Comparison of ENCODE assay signal across 9 cellular contexts in the genomic region with DNA sequence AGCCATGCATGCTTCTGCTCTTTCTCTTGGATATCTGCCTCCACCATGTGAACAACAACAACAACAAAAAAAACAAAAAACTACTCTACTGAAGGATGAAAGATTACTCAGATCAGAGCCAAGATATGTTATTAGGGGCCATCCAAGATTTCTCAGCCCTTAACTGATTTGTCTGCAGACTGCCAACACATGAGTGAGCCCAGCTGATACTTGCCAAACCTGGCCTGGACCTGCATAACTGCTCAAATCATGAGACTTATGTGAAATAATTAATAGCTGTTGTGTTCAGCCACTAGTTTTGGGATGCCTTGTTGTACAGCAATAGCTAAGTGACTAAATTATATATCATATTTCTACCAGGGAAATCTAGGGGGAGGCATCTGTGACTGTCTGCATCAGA.
"Had no signal": no experiment of that assay in that cellular context is flagged by ENCODE, and none has a peak within 500 bp of the region (broad histone marks: within the 10 kb centered on the region; RNA-seq: fewer than 3 reads in every experiment).

No MANE protein-coding gene starts in this region.

- H3K9me3 ChIP-seq: HAP-1 had no signal

- H3K36me3 ChIP-seq: HAP-1 had no signal

- H3K4me2 ChIP-seq: GM23338 had no signal

- H3K9ac ChIP-seq: GM23248 had no signal

- ATAC-seq: GM23338, HCT116 had no signal

- DNase-seq: GM23248, GOT3, H7, H9, HCEC 1CT, HFFc6 had no signal

- H2AFZ ChIP-seq: GM23248, GM23338 had no signal

- H3K27ac ChIP-seq: GM23248 had no signal

- H3K4me3 ChIP-seq: GM23248, GM23338, HAP-1 had no signal

- H3K4me1 ChIP-seq: HAP-1 had no signal
